Comparison of ENCODE assay signal across 24 cellular contexts in the genomic region with DNA sequence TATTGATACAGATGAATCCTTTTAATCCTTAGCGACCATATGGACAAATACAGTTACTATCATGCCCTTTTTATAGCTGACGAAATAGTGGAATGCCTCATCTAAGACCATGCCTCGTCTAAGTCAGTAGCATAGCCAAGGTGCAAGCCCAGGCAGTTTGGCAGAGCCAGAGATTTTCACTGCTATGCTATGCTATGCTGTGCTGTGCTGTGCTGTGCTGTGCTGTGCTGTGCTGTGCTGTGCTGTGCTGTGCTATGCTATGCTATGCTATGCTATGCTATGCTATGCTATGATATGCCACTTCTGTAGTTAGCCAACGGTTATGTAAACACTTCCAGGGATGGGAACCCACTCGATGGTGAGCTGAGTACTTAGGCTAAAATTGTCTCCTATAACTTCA.
DNase-seq lines count a peak whose midpoint lies in the region; ATAC-seq, FAIRE-seq and TF ChIP-seq lines count a peak whose summit lies in the region.
"Had no signal": no experiment of that assay in that cellular context is flagged by ENCODE, and none has a peak within 500 bp of the region (broad histone marks: within the 10 kb centered on the region; RNA-seq: fewer than 3 reads in every experiment).

No MANE protein-coding gene starts in this region.

- ATAC-seq in HepG2 (no peak), right lobe of liver (no peak), left lung (peak; percentile 82), upper lobe of right lung (peak; percentile 45), GM21723 (IDR thresholded peaks at IDR 0.05; ENCODE audit: unreplicated experiment) (no peak)
- ATAC-seq: A549 had no signal

- TF ChIP-seq CTCF in HepG2 (CRISPR knock-in tag; IDR thresholded peaks at IDR 0.05) = no peak
- no peak for TF ChIP-seq CTCF in right lobe of liver (IDR thresholded peaks at IDR 0.05)
- no peak for TF ChIP-seq CTCF in left lung (IDR thresholded peaks at IDR 0.05)
- no peak for TF ChIP-seq CTCF in upper lobe of right lung (IDR thresholded peaks at IDR 0.05)
- TF ChIP-seq CTCF in stomach (IDR thresholded peaks at IDR 0.05) = no peak

- no peak overlapping the region for H3K27ac ChIP-seq in HepG2 (ENCODE audit: extremely low read length, insufficient read depth, low read length)
- H3K27ac ChIP-seq in right lobe of liver = no peak overlapping the region
- H3K27ac ChIP-seq in left lung = no peak overlapping the region
- H3K27ac ChIP-seq in upper lobe of right lung = no peak overlapping the region
- no peak overlapping the region for H3K27ac ChIP-seq in stomach
- H3K27ac ChIP-seq: A549, GM23248 had no signal

- DNase-seq in HepG2 (ENCODE audit: low spot score) = no peak
- DNase-seq in right lobe of liver = no peak
- DNase-seq in NCI-H82 treated with DMSO at 0.1 percent for 48 hours (lab: John Stamatoyannopoulos, UW; ENCODE audit: unreplicated experiment) = peak; percentile 30
- DNase-seq in left lung = no peak
- DNase-seq in upper lobe of right lung = no peak
- DNase-seq in ureter (ENCODE audit: low spot score) = no peak
- DNase-seq in stomach = no peak
- DNase-seq: 8988T; ACHN; C1 segment of cervical spinal cord; Calu3; CD4-positive, alpha-beta memory T cell; COR-L47; DMS153; DMS79 treated with DMSO at 0.1 percent for 48 hours; GF-D8; GM23248; H7; HCEC 1CT had no signal

- no peaks in the 10 kb centered on the region for H3K79me2 ChIP-seq in HepG2 (ENCODE audit: insufficient read depth, low read length)

- 81% methylated on average over 5 of the region's 5 CpGs for WGBS in HepG2 (ENCODE audit: low lambda C conversion rate)
- WGBS in right lobe of liver (ENCODE audit: insufficient coverage, low coverage, low lambda C conversion rate, missing lambda C conversion rate) = 84% methylated on average over 4 of the region's 5 CpGs
- 75 to 86% (median 80%) methylated on average over 5 of the region's 5 CpGs for WGBS in stomach, 5 donors

- FAIRE-seq in HepG2 (lab: Jason Lieb, UNC) = no peak
- FAIRE-seq: A549, GM12891, GM18507, H1 had no signal

- no TSS peak for BruUV-seq in HepG2 (replicated peaks; lab: Mats Ljungman, UMichigan)

- intact Hi-C loops in HepG2 (cut with micrococcal nuclease; ENCODE audit: unreplicated experiment) (no loop called here), right lobe of liver (cut with DNase I) (no loop called here), left lung (cut with DNase I) (no loop called here), upper lobe of right lung (cut with DNase I) (no loop called here), stomach (cut with DNase I; ENCODE audit: low total_unique reads) (no loop called here)

- no peak overlapping the region for H3K9ac ChIP-seq in HepG2 (ENCODE audit: insufficient read depth, low read depth, low read length)
- H3K9ac ChIP-seq: GM23248 had no signal

- no peak for TF ChIP-seq RAD21 in HepG2 (CRISPR knock-in tag; IDR thresholded peaks at IDR 0.05)

- CTCF ChIA-PET in HepG2 (lab: Yijun Ruan, JAX; ENCODE audit: low intra/inter-chr PET ratio, low total read pairs) = no interaction called here

- no peaks in the 10 kb centered on the region for H4K20me1 ChIP-seq in HepG2 (ENCODE audit: insufficient read depth, low read length)

- no peak overlapping the region for H3K4me2 ChIP-seq in HepG2 (ENCODE audit: low read depth, low read length)
- H3K4me2 ChIP-seq: A549 had no signal

- H3K9me3 ChIP-seq in HepG2 (ENCODE audit: low read length) = no peaks in the 10 kb centered on the region
- H3K9me3 ChIP-seq in right lobe of liver = no peaks in the 10 kb centered on the region
- H3K9me3 ChIP-seq in left lung = no peaks in the 10 kb centered on the region
- no peaks in the 10 kb centered on the region for H3K9me3 ChIP-seq in upper lobe of right lung
- no peaks in the 10 kb centered on the region for H3K9me3 ChIP-seq in stomach
- H3K9me3 ChIP-seq: A549 had no signal

- in situ Hi-C loops in HepG2 (cut with HindIII; ENCODE audit: extremely low pct_ligation_motif_present, low pct_unique_long_range_greater_than_20kb) = no loop called here

- no peak overlapping the region for H2AFZ ChIP-seq in HepG2 (ENCODE audit: low read length)
- H2AFZ ChIP-seq: GM23248 had no signal

- POLR2A ChIA-PET in HepG2 (lab: Yijun Ruan, JAX) = no interaction called here

- TF ChIP-seq EP300 in HepG2 (IDR thresholded peaks at IDR 0.05; ENCODE audit: low read depth in 2 of 2, low read length in 2 of 2) (no peak), HepG2 (CRISPR knock-in tag; IDR thresholded peaks at IDR 0.05; ENCODE audit: borderline replicate concordance) (no peak), stomach (IDR thresholded peaks at IDR 0.05) (no peak)

- H3K4me1 ChIP-seq in HepG2 (ENCODE audit: insufficient read depth, low read length) (peaks cover 55% of the 10 kb centered on the region), right lobe of liver (peaks cover 0 to 26% (median 9%) of the 10 kb centered on the region in 4 donors), left lung (peaks cover 0 to 16% of the 10 kb centered on the region in 2 donors), upper lobe of right lung (peaks cover 11% of the 10 kb centered on the region), stomach (peaks cover 0 to 33% (median 11%) of the 10 kb centered on the region in 4 donors)

- no peak overlapping the region for H3K4me3 ChIP-seq in HepG2 (replicated peaks in 1 of 3; ENCODE audit: insufficient read depth in 1 of 3, low read depth in 2 of 3, low read length in 3 of 3)
- no peak overlapping the region for H3K4me3 ChIP-seq in right lobe of liver
- no peak overlapping the region for H3K4me3 ChIP-seq in left lung
- H3K4me3 ChIP-seq in upper lobe of right lung = no peak overlapping the region
- no peak overlapping the region for H3K4me3 ChIP-seq in stomach
- H3K4me3 ChIP-seq: A549, GM23248 had no signal

- H3K36me3 ChIP-seq in HepG2 (replicated peaks in 1 of 2; ENCODE audit: control insufficient read depth in 1 of 2, insufficient read depth in 2 of 2, low read length in 2 of 2) (peaks cover 2 to 3% of the 10 kb centered on the region in 2 experiments; a peak in 3 of 5 replicates), right lobe of liver (no peaks in the 10 kb centered on the region), left lung (no peaks in the 10 kb centered on the region), upper lobe of right lung (no peaks in the 10 kb centered on the region), stomach (no peaks in the 10 kb centered on the region)

- TF ChIP-seq POLR2A in HepG2 (IDR thresholded peaks at IDR 0.05; ENCODE audit: insufficient read depth in 1 of 2, low read depth in 2 of 2, low read length in 2 of 2) (no peak), right lobe of liver (IDR thresholded peaks at IDR 0.05) (no peak), stomach (IDR thresholded peaks at IDR 0.05) (no peak)

- H3K27me3 ChIP-seq in HepG2 (ENCODE audit: control insufficient read depth in 1 of 2, insufficient read depth in 2 of 2, low read length in 2 of 2) = no peaks in the 10 kb centered on the region
- H3K27me3 ChIP-seq in right lobe of liver = no peaks in the 10 kb centered on the region
- H3K27me3 ChIP-seq in left lung = no peaks in the 10 kb centered on the region
- no peaks in the 10 kb centered on the region for H3K27me3 ChIP-seq in upper lobe of right lung
- H3K27me3 ChIP-seq in stomach = no peaks in the 10 kb centered on the region

TF ChIP-seq in HepG2, 621 proteins besides CTCF, POLR2A, EP300 and RAD21:
- TF ChIP-seq ZNF768 (CRISPR knock-in tag; IDR thresholded peaks at IDR 0.05) (peak; percentile 64; the same call in 1 of the 2 replicates), SOX13 (IDR thresholded peaks at IDR 0.05) (no peak), SOX13 (CRISPR knock-in tag; conservative IDR thresholded peaks at IDR 0.05 in 1 of 2, IDR thresholded peaks at IDR 0.05 in 1 of 2) (no peak)

Comparison
In these comparisons a context has a peak if more than half of its experiments do, and no peak if none do; other contexts are left out.
1. ATAC-seq: peak in left lung (single experiment) and upper lobe of right lung (single experiment); none in HepG2 (single experiment), right lobe of liver (0 of 4) and GM21723 (single experiment).